30 cellular contexts compared by ENCODE assay signal in genomic region chr5:74725331-74725730, GRCh38.
"Had no signal": no experiment of that assay in that cellular context is flagged by ENCODE, and none has a peak within 500 bp of the region (broad histone marks: within the 10 kb centered on the region; RNA-seq: fewer than 3 reads in every experiment).

No MANE protein-coding gene starts in this region.

- H3K27ac ChIP-seq: colonic mucosa, gastroesophageal sphincter, neutrophil, ovary, stomach, thyroid gland, upper lobe of left lung, vagina had no signal

- H3K4me3 Mint-ChIP-seq: activated CD4-positive, alpha-beta T cell treated with anti-CD3 and anti-CD28 coated beads for 36 hours; activated naive CD4-positive, alpha-beta T cell treated with anti-CD3 and anti-CD28 coated beads, Interleukin-2, amount 10 ng/mL, durations not matched to agents 7 days and 5 days; activated T-cell treated with anti-CD3 and anti-CD28 coated beads, Interleukin-2, amount 50 U/mL, for 24 hours; nephron; stimulated activated naive B cell treated with anti-CD40 and anti-IgM and Interleukin-4, amounts not matched to agents 10 μg/mL and 1 μg/mL and 100 μg/mL, for 72 hours had no signal

- H3K27ac Mint-ChIP-seq: activated CD4-positive, alpha-beta T cell treated with anti-CD3 and anti-CD28 coated beads for 36 hours; activated naive CD4-positive, alpha-beta T cell treated with anti-CD3 and anti-CD28 coated beads, Interleukin-2, amount 10 ng/mL, durations not matched to agents 7 days and 5 days; activated T-cell treated with anti-CD3 and anti-CD28 coated beads, Interleukin-2, amount 50 U/mL, for 24 hours; nephron; progenitor cell of endocrine pancreas; stimulated activated naive B cell treated with anti-CD40 and anti-IgM and Interleukin-4, amounts not matched to agents 10 μg/mL and 1 μg/mL and 100 μg/mL, for 72 hours had no signal

- DNase-seq: activated CD4-positive, alpha-beta T cell treated with anti-CD3 and anti-CD28 coated beads for 36 hours; activated CD4-positive, alpha-beta T cell treated with anti-CD3 and anti-CD28 coated beads, Interleukin-2, amount 50 U/mL, for 48 hours; activated CD4-positive, CD25-positive, alpha-beta regulatory T cell; activated CD8-positive, alpha-beta memory T cell treated with anti-CD3 and anti-CD28 coated beads, Interleukin-2, amount 50 U/mL, for 48 hours; activated gamma-delta T cell; activated naive CD4-positive, alpha-beta T cell treated with anti-CD3 and anti-CD28 coated beads, Interleukin-2, amount 10 ng/mL, durations not matched to agents 7 days and 5 days; activated T-cell treated with anti-CD3 and anti-CD28 coated beads, Interleukin-2, amount 50 U/mL, for 24 hours; amygdala; colonic mucosa; effector CD8-positive, alpha-beta T cell; head of caudate nucleus; hippocampal formation; kidney; left colon; mammary epithelial cell; ovary; small intestine; stimulated activated CD4-positive, alpha-beta T cell treated with anti-CD3 and anti-CD28 coated beads, Interleukin-1b, Interleukin-23, amount 100 ng/mL, for 48 hours; stimulated activated CD4-positive, alpha-beta T cell treated with anti-CD3 and anti-CD28 coated beads, Interleukin-4, amount 100 ng/mL, for 4 hours; stimulated activated naive B cell treated with anti-CD40 and anti-IgM and Interleukin-4, amounts not matched to agents 10 μg/mL and 1 μg/mL and 100 μg/mL, for 72 hours; stomach; T-helper 1 cell; thyroid gland; upper lobe of left lung had no signal

- H3K9me3 Mint-ChIP-seq: activated naive CD4-positive, alpha-beta T cell treated with anti-CD3 and anti-CD28 coated beads, Interleukin-2, amount 10 ng/mL, durations not matched to agents 7 days and 5 days; activated T-cell treated with anti-CD3 and anti-CD28 coated beads, Interleukin-2, amount 50 U/mL, for 24 hours; nephron; stimulated activated naive B cell treated with anti-CD40 and anti-IgM and Interleukin-4, amounts not matched to agents 10 μg/mL and 1 μg/mL and 100 μg/mL, for 72 hours had no signal

- H3K4me1 ChIP-seq: colonic mucosa, gastroesophageal sphincter, stomach, thyroid gland, upper lobe of left lung, vagina had no signal

- ATAC-seq: activated CD4-positive, alpha-beta T cell treated with anti-CD3 and anti-CD28 coated beads for 36 hours; gastroesophageal sphincter; left colon; sciatic nerve; stimulated activated naive B cell treated with anti-CD40 and anti-IgM and Interleukin-4, amounts not matched to agents 10 μg/mL and 1 μg/mL and 100 μg/mL, for 72 hours had no signal

- H3K36me3 ChIP-seq: ovary had no signal

- H3K4me3 ChIP-seq: colonic mucosa, gastroesophageal sphincter, ovary, stomach, thyroid gland, upper lobe of left lung, vagina had no signal

- FAIRE-seq: kidney, small intestine had no signal

- H3K27me3 ChIP-seq: colonic mucosa, gastroesophageal sphincter, neutrophil, ovary, stomach, thyroid gland, upper lobe of left lung, vagina had no signal

- H3K4me1 Mint-ChIP-seq: activated CD4-positive, alpha-beta T cell treated with anti-CD3 and anti-CD28 coated beads for 36 hours; activated naive CD4-positive, alpha-beta T cell treated with anti-CD3 and anti-CD28 coated beads, Interleukin-2, amount 10 ng/mL, durations not matched to agents 7 days and 5 days; nephron; stimulated activated naive B cell treated with anti-CD40 and anti-IgM and Interleukin-4, amounts not matched to agents 10 μg/mL and 1 μg/mL and 100 μg/mL, for 72 hours had no signal

- H3K27me3 Mint-ChIP-seq: activated CD4-positive, alpha-beta T cell treated with anti-CD3 and anti-CD28 coated beads for 36 hours; activated naive CD4-positive, alpha-beta T cell treated with anti-CD3 and anti-CD28 coated beads, Interleukin-2, amount 10 ng/mL, durations not matched to agents 7 days and 5 days; activated T-cell treated with anti-CD3 and anti-CD28 coated beads, Interleukin-2, amount 50 U/mL, for 24 hours; progenitor cell of endocrine pancreas; stimulated activated naive B cell treated with anti-CD40 and anti-IgM and Interleukin-4, amounts not matched to agents 10 μg/mL and 1 μg/mL and 100 μg/mL, for 72 hours had no signal

- H3K9me3 ChIP-seq: colonic mucosa, gastroesophageal sphincter, neutrophil, ovary, stomach, thyroid gland, upper lobe of left lung, vagina had no signal
